In genomic region chr1:155607708-155608107, GRCh38 we compare ENCODE assay signal across 20 cellular contexts. TPM values are rescaled to one million over a fixed set of nuclear protein-coding genes. Genes with fewer than 3 reads are reported as not detected.
DNase-seq lines count a peak whose midpoint lies in the region; ATAC-seq and TF ChIP-seq lines count a peak whose summit lies in the region.
"Had no signal": no experiment of that assay in that cellular context is flagged by ENCODE, and none has a peak within 500 bp of the region (broad histone marks: within the 10 kb centered on the region; RNA-seq: fewer than 3 reads in every experiment).

No MANE protein-coding gene starts in this region.

- H3K36me3 Mint-ChIP-seq in activated CD4-positive, alpha-beta memory T cell treated with anti-CD3 and anti-CD28 coated beads for 36 hours, result peaks cover 4% of the 10 kb centered on the region
- H3K36me3 Mint-ChIP-seq in activated CD4-positive, alpha-beta memory T cell treated with anti-CD3 and anti-CD28 coated beads, Interleukin-2, amount 10 ng/mL, durations not matched to agents 7 days and 5 days (ENCODE audit: low read depth), result peaks cover 7% of the 10 kb centered on the region

- no peak overlapping the region for H3K4me2 ChIP-seq in OCI-LY7 (ENCODE audit: low read length)
- H3K4me2 ChIP-seq: PC-9 had no signal

- H4K20me1 ChIP-seq in OCI-LY7 (ENCODE audit: insufficient read depth, low read length), result no peaks in the 10 kb centered on the region

- H3K79me2 ChIP-seq in OCI-LY7 (ENCODE audit: insufficient read depth, low read depth, low read length), result no peaks in the 10 kb centered on the region

- no peak overlapping the region for H2AFZ ChIP-seq in OCI-LY7 (ENCODE audit: low read length)
- H2AFZ ChIP-seq: PC-9 had no signal

- ATAC-seq in GM19023 (IDR thresholded peaks at IDR 0.05; ENCODE audit: unreplicated experiment), result no peak
- ATAC-seq in HG02588 (IDR thresholded peaks at IDR 0.05; ENCODE audit: unreplicated experiment), result no peak
- ATAC-seq: heart left ventricle had no signal

- H3K4me3 ChIP-seq in OCI-LY7 (ENCODE audit: low read depth, low read length, poor library complexity, severe bottlenecking), result no peak overlapping the region
- H3K4me3 ChIP-seq: heart left ventricle, PC-9, SK-N-MC had no signal

- no TSS peak for BruUV-seq in OCI-LY7 (replicated peaks; lab: Mats Ljungman, UMichigan)

- no peaks in the 10 kb centered on the region for H3K9me3 Mint-ChIP-seq in activated CD4-positive, alpha-beta memory T cell treated with anti-CD3 and anti-CD28 coated beads for 36 hours
- H3K9me3 Mint-ChIP-seq in activated CD4-positive, alpha-beta memory T cell treated with anti-CD3 and anti-CD28 coated beads, Interleukin-2, amount 10 ng/mL, durations not matched to agents 7 days and 5 days, result no peaks in the 10 kb centered on the region

- intact Hi-C loops in activated CD4-positive, alpha-beta memory T cell treated with anti-CD3 and anti-CD28 coated beads for 36 hours (cut with micrococcal nuclease), result no loop called here
- intact Hi-C loops in OCI-LY7 (cut with micrococcal nuclease; ENCODE audit: unreplicated experiment), result no loop called here

- H3K27ac Mint-ChIP-seq in activated CD4-positive, alpha-beta memory T cell treated with anti-CD3 and anti-CD28 coated beads for 36 hours, result no peak overlapping the region
- no peak overlapping the region for H3K27ac Mint-ChIP-seq in activated CD4-positive, alpha-beta memory T cell treated with anti-CD3 and anti-CD28 coated beads, Interleukin-2, amount 10 ng/mL, durations not matched to agents 7 days and 5 days

- POLR2A ChIA-PET in activated CD4-positive, alpha-beta memory T cell treated with anti-CD3 and anti-CD28 coated beads for 36 hours (lab: Charles Lee), result no interaction called here
- POLR2A ChIA-PET in activated CD4-positive, alpha-beta memory T cell treated with anti-CD3 and anti-CD28 coated beads, Interleukin-2, amount 10 ng/mL, durations not matched to agents 7 days and 5 days (lab: Charles Lee), result no interaction called here
- POLR2A ChIA-PET in OCI-LY7 (lab: Charles Lee), result interaction anchor here (0.7 to 0.8 kb wide), 2 partner anchors 38 to 517 kb away, joined by 3 read pairs; no protein-coding TSS in a partner anchor

- H3K9me2 ChIP-seq in OCI-LY7 (ENCODE audit: insufficient read depth, low read length), result no peaks in the 10 kb centered on the region

- H3K27ac ChIP-seq in OCI-LY7 (ENCODE audit: low read depth, low read length, poor library complexity, severe bottlenecking), result no peak overlapping the region
- H3K27ac ChIP-seq: heart left ventricle, PC-9, SK-N-MC had no signal

- DNase-seq in activated CD4-positive, alpha-beta memory T cell treated with anti-CD3 and anti-CD28 coated beads for 36 hours, result peak; percentile 14
- no peak for DNase-seq in activated CD4-positive, alpha-beta memory T cell treated with anti-CD3 and anti-CD28 coated beads, Interleukin-2, amount 10 ng/mL, durations not matched to agents 7 days and 5 days
- DNase-seq in EH (ENCODE audit: low read depth), result peak; percentile 25
- DNase-seq in OCI-LY7 (ENCODE audit: low spot score), result peak; percentile 14
- peak; percentile 11 for DNase-seq in iris pigment epithelial cell (ENCODE audit: low read depth)
- no peak for DNase-seq in NCI-H526 treated with DMSO at 0.1 percent for 48 hours (lab: John Stamatoyannopoulos, UW)
- DNase-seq: ACHN; activated CD4-positive, CD25-positive, alpha-beta regulatory T cell treated with anti-CD3 and anti-CD28 coated beads, Interleukin-2, amount 50 U/mL, for 72 hours; activated gamma-delta T cell treated with Interleukin-2 at 50 U/mL for 16 hours; C1 segment of cervical spinal cord; heart left ventricle; NCI-H1436 treated with DMSO at 0.1 percent for 48 hours; NCI-H82; nucleus accumbens; PC-9; stimulated activated CD4-positive, alpha-beta T cell treated with anti-CD3 and anti-CD28 coated beads, Interleukin-12 subunit alpha, Interleukin-12 subunit beta, amount 100 ng/mL, for 4 hours; T-helper 9 cell had no signal

- no peaks in the 10 kb centered on the region for H3K9me3 ChIP-seq in OCI-LY7 (ENCODE audit: low read length)
- H3K9me3 ChIP-seq: heart left ventricle had no signal

- 0 out of 2 replicates have a peak, but pooled peaks have one; percentile 17 for TF ChIP-seq CTCF in OCI-LY7 (conservative IDR thresholded peaks at IDR 0.05; ENCODE audit: low read length)

- peaks cover 8% of the 10 kb centered on the region for H3K36me3 ChIP-seq in OCI-LY7 (ENCODE audit: insufficient read depth, low read length)

- H3K4me1 ChIP-seq in OCI-LY7 (ENCODE audit: insufficient read depth, low read length, poor library complexity, severe bottlenecking), result no peaks in the 10 kb centered on the region

- H3K4me1 Mint-ChIP-seq in activated CD4-positive, alpha-beta memory T cell treated with anti-CD3 and anti-CD28 coated beads for 36 hours (ENCODE audit: low read depth), result peaks cover 4% of the 10 kb centered on the region
- peaks cover 9% of the 10 kb centered on the region for H3K4me1 Mint-ChIP-seq in activated CD4-positive, alpha-beta memory T cell treated with anti-CD3 and anti-CD28 coated beads, Interleukin-2, amount 10 ng/mL, durations not matched to agents 7 days and 5 days

- no peaks in the 10 kb centered on the region for H3K27me3 Mint-ChIP-seq in activated CD4-positive, alpha-beta memory T cell treated with anti-CD3 and anti-CD28 coated beads for 36 hours
- H3K27me3 Mint-ChIP-seq in activated CD4-positive, alpha-beta memory T cell treated with anti-CD3 and anti-CD28 coated beads, Interleukin-2, amount 10 ng/mL, durations not matched to agents 7 days and 5 days, result no peaks in the 10 kb centered on the region

- CTCF ChIA-PET in activated CD4-positive, alpha-beta memory T cell treated with anti-CD3 and anti-CD28 coated beads for 36 hours (lab: Charles Lee), result no interaction called here
- CTCF ChIA-PET in activated CD4-positive, alpha-beta memory T cell treated with anti-CD3 and anti-CD28 coated beads, Interleukin-2, amount 10 ng/mL, durations not matched to agents 7 days and 5 days (lab: Charles Lee), result interaction anchor here (0.6 to 0.7 kb wide), 2 partner anchors 63 to 357 kb away, joined by 3 to 5 read pairs; no protein-coding TSS in a partner anchor
- CTCF ChIA-PET in OCI-LY7 (lab: Charles Lee; ENCODE audit: unreplicated experiment), result no interaction called here

- no peak overlapping the region for H3K4me3 Mint-ChIP-seq in activated CD4-positive, alpha-beta memory T cell treated with anti-CD3 and anti-CD28 coated beads for 36 hours
- no peak overlapping the region for H3K4me3 Mint-ChIP-seq in activated CD4-positive, alpha-beta memory T cell treated with anti-CD3 and anti-CD28 coated beads, Interleukin-2, amount 10 ng/mL, durations not matched to agents 7 days and 5 days

RNA-seq across cellular contexts. Expression of gene MSTO1, which starts 2.3 kb away (rescaled TPM):
- 10 to 100 TPM; 59.6 to 63.4 TPM for total RNA-seq in activated CD4-positive, alpha-beta memory T cell treated with anti-CD3 and anti-CD28 coated beads for 36 hours
- 10 to 100 TPM; 43.4 to 43.6 TPM for total RNA-seq in activated CD4-positive, alpha-beta memory T cell treated with anti-CD3 and anti-CD28 coated beads, Interleukin-2, amount 10 ng/mL, durations not matched to agents 7 days and 5 days
- 68.6 and 76.1 TPM in 2 replicates for total RNA-seq in OCI-LY7 (2014; rRNA removed; shearing (Covaris generic))
- total RNA-seq in OCI-LY7 (2022), result 82.9 and 83.3 TPM in 2 replicates

RNA-seq across cellular contexts. Expression of gene ASH1L, which starts 45.1 kb away (rescaled TPM):
- total RNA-seq in activated CD4-positive, alpha-beta memory T cell treated with anti-CD3 and anti-CD28 coated beads for 36 hours, result 10 to 100 TPM; 28.8 to 29.6 TPM
- total RNA-seq in activated CD4-positive, alpha-beta memory T cell treated with anti-CD3 and anti-CD28 coated beads, Interleukin-2, amount 10 ng/mL, durations not matched to agents 7 days and 5 days, result 10 to 100 TPM; 35.9 to 42.0 TPM
- total RNA-seq in OCI-LY7 (2014; rRNA removed; shearing (Covaris generic)), result 33.2 and 34.4 TPM in 2 replicates
- 49.6 and 54.8 TPM in 2 replicates for total RNA-seq in OCI-LY7 (2022)

Comparison
In these comparisons a context has a peak if more than half of its experiments do, and no peak if none do; other contexts are left out.
1. DNase-seq: peak in activated CD4-positive, alpha-beta memory T cell treated with anti-CD3 and anti-CD28 coated beads for 36 hours (single experiment), EH (single experiment), OCI-LY7 (single experiment) and iris pigment epithelial cell (single experiment); none in activated CD4-positive, alpha-beta memory T cell treated with anti-CD3 and anti-CD28 coated beads, Interleukin-2, amount 10 ng/mL, durations not matched to agents 7 days and 5 days (single experiment) and NCI-H526 treated with DMSO at 0.1 percent for 48 hours (single experiment).